ENCODE assay signal across 8 cellular contexts in genomic region chr2:26577442-26578433, GRCh38.
DNase-seq lines count a peak whose midpoint lies in the region; ATAC-seq, FAIRE-seq and TF ChIP-seq lines count a peak whose summit lies in the region.

No MANE protein-coding gene starts in this region.

- no peak for TF ChIP-seq POLR2A in ovary (IDR thresholded peaks at IDR 0.05)

- ATAC-seq in activated T-helper 17 cell treated with anti-CD3 and anti-CD28 coated beads, Interleukin-2, amount 50 U/mL, for 72 hours (replicated peaks) = peak; percentile 76
- no peak for ATAC-seq in HG03354 (IDR thresholded peaks at IDR 0.05; ENCODE audit: poor library complexity, severe bottlenecking, unreplicated experiment)

- no peak overlapping the region for H3K4me3 ChIP-seq in KMS-11 (IDR thresholded peaks at IDR 0.05; ENCODE audit: insufficient read depth, low read depth, low read length)
- no peak overlapping the region for H3K4me3 ChIP-seq in ovary

- no peak overlapping the region for H3K4me3 Mint-ChIP-seq in activated T-helper 17 cell treated with anti-CD3 and anti-CD28 coated beads, Interleukin-2, amount 50 U/mL, for 72 hours
- H3K4me3 Mint-ChIP-seq in type B pancreatic cell = no peak overlapping the region

- H4K20me1 ChIP-seq in KMS-11 (ENCODE audit: insufficient read depth) = no peaks in the 10 kb centered on the region

- no peak for TF ChIP-seq EP300 in ovary (IDR thresholded peaks at IDR 0.05)

- FAIRE-seq in frontal cortex (lab: Jason Lieb, UNC) = no peak

- TF ChIP-seq CTCF in KMS-11 (conservative IDR thresholded peaks at IDR 0.05; ENCODE audit: low read depth, low read length) = peak; percentile 88
- peak; percentile 71 to 84 (median 78) for TF ChIP-seq CTCF in ovary (IDR thresholded peaks at IDR 0.05)
- peak; percentile 99 for TF ChIP-seq CTCF in type B pancreatic cell (conservative IDR thresholded peaks at IDR 0.05)

- no peak overlapping the region for H3K27ac Mint-ChIP-seq in activated T-helper 17 cell treated with anti-CD3 and anti-CD28 coated beads, Interleukin-2, amount 50 U/mL, for 72 hours
- H3K27ac Mint-ChIP-seq in type B pancreatic cell = no peak overlapping the region

- 0 out of 2 replicates have a peak overlapping the region, but pooled peaks have one; percentile 18 for H2AFZ ChIP-seq in KMS-11 (ENCODE audit: low read depth)

- H3K79me2 ChIP-seq in KMS-11 (ENCODE audit: insufficient read depth, low read depth) = no peaks in the 10 kb centered on the region

- H3K36me3 Mint-ChIP-seq in activated T-helper 17 cell treated with anti-CD3 and anti-CD28 coated beads, Interleukin-2, amount 50 U/mL, for 72 hours (ENCODE audit: low read depth) = no peaks in the 10 kb centered on the region
- no peaks in the 10 kb centered on the region for H3K36me3 Mint-ChIP-seq in type B pancreatic cell

- H3K27me3 Mint-ChIP-seq in activated T-helper 17 cell treated with anti-CD3 and anti-CD28 coated beads, Interleukin-2, amount 50 U/mL, for 72 hours = peaks cover 26% of the 10 kb centered on the region
- H3K27me3 Mint-ChIP-seq in type B pancreatic cell = peaks cover 50% of the 10 kb centered on the region

- no peak overlapping the region for H3K4me2 ChIP-seq in KMS-11

- H3K9me3 ChIP-seq in ovary = no peaks in the 10 kb centered on the region

- H3K27ac ChIP-seq in KMS-11 = no peak overlapping the region
- H3K27ac ChIP-seq in ovary = no peak overlapping the region

- no peaks in the 10 kb centered on the region for H3K4me1 ChIP-seq in KMS-11 (ENCODE audit: low read depth, poor library complexity, severe bottlenecking)
- H3K4me1 ChIP-seq in ovary (ENCODE audit: insufficient read depth) = no peaks in the 10 kb centered on the region

- no peak overlapping the region for H3K9ac ChIP-seq in KMS-11

- DNase-seq in DMS79 (lab: John Stamatoyannopoulos, UW) (peak; percentile 23), RPMI8226 (peak; percentile 72), frontal cortex (ENCODE audit: low spot score in 2 of 2) (peak; percentile 42 to 82), ovary (peak; percentile 48 to 79 (median 64)), type B pancreatic cell (ENCODE audit: extremely low spot score, unreplicated experiment) (no peak)

- H3K27me3 ChIP-seq in KMS-11 (ENCODE audit: insufficient read depth, low read depth) (peaks cover 94% of the 10 kb centered on the region), ovary (no peaks in the 10 kb centered on the region)

- intact Hi-C loops in ovary (cut with DNase I) = loop anchor here in 1 of 4 donors (10.0 kb wide), 2 partner anchors 223 to 623 kb away; no protein-coding TSS in a partner anchor

- no peaks in the 10 kb centered on the region for H3K9me3 Mint-ChIP-seq in activated T-helper 17 cell treated with anti-CD3 and anti-CD28 coated beads, Interleukin-2, amount 50 U/mL, for 72 hours
- H3K9me3 Mint-ChIP-seq in type B pancreatic cell = no peaks in the 10 kb centered on the region

- H3K4me1 Mint-ChIP-seq in activated T-helper 17 cell treated with anti-CD3 and anti-CD28 coated beads, Interleukin-2, amount 50 U/mL, for 72 hours = no peaks in the 10 kb centered on the region
- H3K4me1 Mint-ChIP-seq in type B pancreatic cell (ENCODE audit: unreplicated experiment) = no peaks in the 10 kb centered on the region

- H3K36me3 ChIP-seq in KMS-11 (ENCODE audit: insufficient read depth) (no peaks in the 10 kb centered on the region), ovary (no peaks in the 10 kb centered on the region)

- 37 to 44% (median 38%) methylated on average over 27 of the region's 27 CpGs for WGBS in ovary, 3 donors
